In the genomic region with DNA sequence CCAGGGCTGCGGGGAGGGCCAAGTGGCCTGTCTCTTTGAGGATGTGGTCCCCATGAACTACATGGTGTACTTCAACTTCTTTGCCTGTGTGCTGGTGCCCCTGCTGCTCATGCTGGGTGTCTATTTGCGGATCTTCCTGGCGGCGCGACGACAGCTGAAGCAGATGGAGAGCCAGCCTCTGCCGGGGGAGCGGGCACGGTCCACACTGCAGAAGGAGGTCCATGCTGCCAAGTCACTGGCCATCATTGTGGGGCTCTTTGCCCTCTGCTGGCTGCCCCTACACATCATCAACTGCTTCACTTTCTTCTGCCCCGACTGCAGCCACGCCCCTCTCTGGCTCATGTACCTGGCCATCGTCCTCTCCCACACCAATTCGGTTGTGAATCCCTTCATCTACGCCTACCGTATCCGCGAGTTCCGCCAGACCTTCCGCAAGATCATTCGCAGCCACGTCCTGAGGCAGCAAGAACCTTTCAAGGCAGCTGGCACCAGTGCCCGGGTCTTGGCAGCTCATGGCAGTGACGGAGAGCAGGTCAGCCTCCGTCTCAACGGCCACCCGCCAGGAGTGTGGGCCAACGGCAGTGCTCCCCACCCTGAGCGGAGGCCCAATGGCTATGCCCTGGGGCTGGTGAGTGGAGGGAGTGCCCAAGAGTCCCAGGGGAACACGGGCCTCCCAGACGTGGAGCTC, we compare ENCODE assay signal across 17 cellular contexts. TPM values are rescaled to one million over a fixed set of nuclear protein-coding genes. Genes with fewer than 3 reads are reported as not detected.
DNase-seq lines count a peak whose midpoint lies in the region; ATAC-seq and TF ChIP-seq lines count a peak whose summit lies in the region.
"Had no signal": no experiment of that assay in that cellular context is flagged by ENCODE, and none has a peak within 500 bp of the region (broad histone marks: within the 10 kb centered on the region; RNA-seq: fewer than 3 reads in every experiment).

No MANE protein-coding gene starts in this region.

- H3K4me3 Mint-ChIP-seq in activated naive CD8-positive, alpha-beta T cell treated with anti-CD3 and anti-CD28 coated beads, Interleukin-2, amount 50 U/mL, for 24 hours, result no peak overlapping the region
- H3K4me3 Mint-ChIP-seq: immature natural killer cell had no signal

- no peaks in the 10 kb centered on the region for H3K9me2 ChIP-seq in SK-N-SH

- peaks cover 49% of the 10 kb centered on the region for H3K36me3 Mint-ChIP-seq in activated naive CD8-positive, alpha-beta T cell treated with anti-CD3 and anti-CD28 coated beads, Interleukin-2, amount 50 U/mL, for 24 hours (ENCODE audit: low read depth)

- peaks cover 8 to 89% of the 10 kb centered on the region in 2 experiments for H3K4me1 ChIP-seq in SK-N-SH (ENCODE audit: control insufficient read depth in 1 of 2, insufficient read depth in 2 of 2, low read depth in 1 of 2, low read length in 1 of 2)

- H3K36me3 ChIP-seq in SK-N-SH (replicated peaks in 1 of 2; ENCODE audit: control insufficient read depth in 1 of 2, insufficient read depth in 2 of 2, low read length in 1 of 2), result peaks cover 0 to 2% of the 10 kb centered on the region in 2 experiments
- H3K36me3 ChIP-seq: gastrocnemius medialis had no signal

- no peak for TF ChIP-seq CTCF in SK-N-SH (IDR thresholded peaks at IDR 0.05)
- no peak for TF ChIP-seq CTCF in GM13977 (IDR thresholded peaks at IDR 0.05; ENCODE audit: extremely low read depth, insufficient read depth, missing control alignments)

- H3K27me3 ChIP-seq in SK-N-SH (ENCODE audit: insufficient read depth), result no peaks in the 10 kb centered on the region
- H3K27me3 ChIP-seq: gastrocnemius medialis had no signal

- DNase-seq in SK-N-SH, result peak; percentile 23
- DNase-seq in GM13977 (ENCODE audit: low spot score), result peak; percentile 11
- no peak for DNase-seq in activated naive CD8-positive, alpha-beta T cell treated with anti-CD3 and anti-CD28 coated beads, Interleukin-2, amount 50 U/mL, for 24 hours
- DNase-seq in sciatic nerve (ENCODE audit: low spot score), result no peak
- DNase-seq in NCI-H2029 (lab: John Stamatoyannopoulos, UW), result no peak
- no peak for DNase-seq in glomerular visceral epithelial cell (ENCODE audit: extremely low spot score)
- DNase-seq: GM23248; immature natural killer cell; NCI-H2029 treated with DMSO at 0.1 percent for 48 hours; SIG-M5; stimulated activated CD4-positive, alpha-beta T cell treated with anti-CD3 and anti-CD28 coated beads, Interleukin-2, amount 100 ng/mL, for 48 hours; stimulated activated naive CD4-positive, alpha-beta T cell treated with Interleukin-2 at 50 U/mL for 16 hours had no signal

- no peak overlapping the region for H3K9ac ChIP-seq in SK-N-SH
- H3K9ac ChIP-seq: GM23248 had no signal

- H3K27me3 Mint-ChIP-seq in activated naive CD8-positive, alpha-beta T cell treated with anti-CD3 and anti-CD28 coated beads, Interleukin-2, amount 50 U/mL, for 24 hours, result no peaks in the 10 kb centered on the region

- H4K20me1 ChIP-seq in SK-N-SH (ENCODE audit: insufficient read depth), result no peaks in the 10 kb centered on the region

- H3K27ac Mint-ChIP-seq in activated naive CD8-positive, alpha-beta T cell treated with anti-CD3 and anti-CD28 coated beads, Interleukin-2, amount 50 U/mL, for 24 hours, result peak overlapping the region; percentile 65
- H3K27ac Mint-ChIP-seq: immature natural killer cell had no signal

- no peak for TF ChIP-seq EP300 in SK-N-SH (IDR thresholded peaks at IDR 0.05; ENCODE audit: borderline replicate concordance in 1 of 2, low read depth in 1 of 2, low read length in 1 of 2)

- H3K4me2 ChIP-seq in SK-N-SH, result no peak overlapping the region

- no peak for TF ChIP-seq RAD21 in SK-N-SH (IDR thresholded peaks at IDR 0.05; ENCODE audit: low read length)

- ATAC-seq in SK-N-SH treated with all-trans-retinoic acid at 6 μM for 48 hours, result no peak
- no peak for ATAC-seq in activated naive CD8-positive, alpha-beta T cell treated with anti-CD3 and anti-CD28 coated beads, Interleukin-2, amount 50 U/mL, for 24 hours
- ATAC-seq in sciatic nerve, result peak; percentile 7
- ATAC-seq in GM18867 (IDR thresholded peaks at IDR 0.05; ENCODE audit: unreplicated experiment), result no peak
- ATAC-seq: gastrocnemius medialis had no signal

- intact Hi-C loops in sciatic nerve (cut with DNase I), result no loop called here

- no peaks in the 10 kb centered on the region for H3F3A ChIP-seq in SK-N-SH (replicated peaks; ENCODE audit: insufficient read depth)

- H3K79me2 ChIP-seq in SK-N-SH (ENCODE audit: insufficient read depth), result no peaks in the 10 kb centered on the region

- 91% methylated on average over 21 of the region's 30 CpGs for WGBS in SK-N-SH (ENCODE audit: low lambda C conversion rate)

- CTCF ChIA-PET in SK-N-SH (lab: Yijun Ruan, JAX), result interaction anchor here (0.9 to 2.2 kb wide), 5 partner anchors 11 to 138 kb away, joined by 3 to 11 read pairs (median 6); no protein-coding TSS in a partner anchor

- H3K4me3 ChIP-seq in SK-N-SH (ENCODE audit: low read depth in 2 of 2, low read length in 1 of 2), result no peak overlapping the region
- H3K4me3 ChIP-seq: gastrocnemius medialis, GM23248 had no signal

- in situ Hi-C loops in GM13977 (cut with MboI; ENCODE audit: low pct_unique_long_range_greater_than_20kb, low sequenced_read_pairs, unreplicated experiment), result no loop called here

- H2AFZ ChIP-seq in SK-N-SH (ENCODE audit: low read depth), result no peak overlapping the region
- H2AFZ ChIP-seq: GM23248 had no signal

- H3K9me3 Mint-ChIP-seq in activated naive CD8-positive, alpha-beta T cell treated with anti-CD3 and anti-CD28 coated beads, Interleukin-2, amount 50 U/mL, for 24 hours, result no peaks in the 10 kb centered on the region
- H3K9me3 Mint-ChIP-seq: immature natural killer cell had no signal

- peak overlapping the region in 1 of 2 experiments; percentile 91; a peak in 2 of 4 replicates for H3K27ac ChIP-seq in SK-N-SH (ENCODE audit: low read depth in 2 of 2, low read length in 1 of 2)
- H3K27ac ChIP-seq: 22Rv1, GM23248 had no signal

- peaks cover 90% of the 10 kb centered on the region for H3K4me1 Mint-ChIP-seq in activated naive CD8-positive, alpha-beta T cell treated with anti-CD3 and anti-CD28 coated beads, Interleukin-2, amount 50 U/mL, for 24 hours

- POLR2A ChIA-PET in SK-N-SH (lab: Yijun Ruan, JAX), result interaction anchor here (1.1 to 1.7 kb wide), 2 partner anchors 10 to 38 kb away, joined by 4 to 5 read pairs; no protein-coding TSS in a partner anchor

- H3K9me3 ChIP-seq in SK-N-SH, result no peaks in the 10 kb centered on the region
- H3K9me3 ChIP-seq: gastrocnemius medialis had no signal

TF ChIP-seq in SK-N-SH, 30 proteins besides CTCF, POLR2A, EP300 and RAD21 (continues in another document):
- TF ChIP-seq TEAD4 (IDR thresholded peaks at IDR 0.05; ENCODE audit: borderline replicate concordance, insufficient read depth) (no peak), ELF1 (IDR thresholded peaks at IDR 0.05) (no peak), RFX5 (IDR thresholded peaks at IDR 0.05; ENCODE audit: low read length) (no peak), RCOR1 (IDR thresholded peaks at IDR 0.05; ENCODE audit: low read length) (no peak), TAF1 (IDR thresholded peaks at IDR 0.05; ENCODE audit: borderline replicate concordance, low read depth, low read length) (no peak), YY1 (IDR thresholded peaks at IDR 0.05; ENCODE audit: low read depth) (no peak)
- TF ChIP-seq, protein P1, sequence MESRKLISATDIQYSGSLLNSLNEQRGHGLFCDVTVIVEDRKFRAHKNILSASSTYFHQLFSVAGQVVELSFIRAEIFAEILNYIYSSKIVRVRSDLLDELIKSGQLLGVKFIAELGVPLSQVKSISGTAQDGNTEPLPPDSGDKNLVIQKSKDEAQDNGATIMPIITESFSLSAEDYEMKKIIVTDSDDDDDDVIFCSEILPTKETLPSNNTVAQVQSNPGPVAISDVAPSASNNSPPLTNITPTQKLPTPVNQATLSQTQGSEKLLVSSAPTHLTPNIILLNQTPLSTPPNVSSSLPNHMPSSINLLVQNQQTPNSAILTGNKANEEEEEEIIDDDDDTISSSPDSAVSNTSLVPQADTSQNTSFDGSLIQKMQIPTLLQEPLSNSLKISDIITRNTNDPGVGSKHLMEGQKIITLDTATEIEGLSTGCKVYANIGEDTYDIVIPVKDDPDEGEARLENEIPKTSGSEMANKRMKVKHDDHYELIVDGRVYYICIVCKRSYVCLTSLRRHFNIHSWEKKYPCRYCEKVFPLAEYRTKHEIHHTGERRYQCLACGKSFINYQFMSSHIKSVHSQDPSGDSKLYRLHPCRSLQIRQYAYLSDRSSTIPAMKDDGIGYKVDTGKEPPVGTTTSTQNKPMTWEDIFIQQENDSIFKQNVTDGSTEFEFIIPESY (IDR thresholded peaks at IDR 0.05; ENCODE audit: borderline replicate concordance, low read depth), result no peak

TF ChIP-seq in SK-N-SH treated with all-trans-retinoic acid at 6 μM for 48 hours, 23 proteins besides CTCF, POLR2A, EP300 and RAD21 (continues in another document):
- no peak for TF ChIP-seq OSR1 (CRISPR knock-in tag; IDR thresholded peaks at IDR 0.05)
- TF ChIP-seq SNAI2 (CRISPR knock-in tag; IDR thresholded peaks at IDR 0.05), result no peak
- no peak for TF ChIP-seq ZNF8 (CRISPR knock-in tag; IDR thresholded peaks at IDR 0.05)
- no peak for TF ChIP-seq ZNF70 (CRISPR knock-in tag; IDR thresholded peaks at IDR 0.05)
- TF ChIP-seq TCF4 (CRISPR knock-in tag; IDR thresholded peaks at IDR 0.05; ENCODE audit: borderline replicate concordance), result no peak
- TF ChIP-seq ARNTL (CRISPR knock-in tag; IDR thresholded peaks at IDR 0.05; ENCODE audit: borderline replicate concordance, low read depth), result no peak
- TF ChIP-seq ZFP3 (CRISPR knock-in tag; IDR thresholded peaks at IDR 0.05), result no peak
- no peak for TF ChIP-seq CSRNP3 (CRISPR knock-in tag; IDR thresholded peaks at IDR 0.05)

RNA-seq across cellular contexts. Expression of gene ADORA2A, which starts 13.5 kb away (rescaled TPM):
- polyA plus RNA-seq in SK-N-SH (2012; rRNA removed), result 9.3 and 12.0 TPM in 2 replicates
- polyA plus RNA-seq in SK-N-SH (2012; cell fraction: cytosol; rRNA removed), result 5.1 and 9.7 TPM in 2 replicates
- 22.5 and 26.1 TPM in 2 replicates for polyA plus RNA-seq in SK-N-SH (2012; cell fraction: nucleus; rRNA removed)
- total RNA-seq in sciatic nerve, result 8.4 TPM

RNA-seq across cellular contexts. Expression of gene UPB1, which starts 54.3 kb away (rescaled TPM):
- polyA plus RNA-seq in SK-N-SH (2012; rRNA removed), result 0.30 and 0.49 TPM in 2 replicates
- 0.14 and 0.20 TPM in 2 replicates for polyA plus RNA-seq in SK-N-SH (2012; cell fraction: cytosol; rRNA removed)
- 1.4 and 1.7 TPM in 2 replicates for polyA plus RNA-seq in SK-N-SH (2012; cell fraction: nucleus; rRNA removed)
- total RNA-seq in sciatic nerve, result 1.3 TPM
- total RNA-seq: bronchial epithelial cell, GM23248 had no signal
- polyA plus RNA-seq: GM23248, immature natural killer cell had no signal

Comparison
In these comparisons a context has a peak if more than half of its experiments do, and no peak if none do; other contexts are left out.
1. DNase-seq: peak in SK-N-SH (single experiment) and GM13977 (single experiment); none in activated naive CD8-positive, alpha-beta T cell treated with anti-CD3 and anti-CD28 coated beads, Interleukin-2, amount 50 U/mL, for 24 hours (single experiment), sciatic nerve (single experiment), NCI-H2029 (single experiment) and glomerular visceral epithelial cell (single experiment).